Comparison of ENCODE assay signal across 8 cellular contexts in genomic region chr15:41827290-41827879, GRCh38. TPM values are rescaled to one million over a fixed set of nuclear protein-coding genes. Genes with fewer than 3 reads are reported as not detected.
A peak's percentile ranks its signal among the peaks of the same experiment; 100 is the strongest.
DNase-seq lines count a peak whose midpoint lies in the region; ATAC-seq and TF ChIP-seq lines count a peak whose summit lies in the region.

No MANE protein-coding gene starts in this region.

- H3K36me3 ChIP-seq in SJCRH30 (no peaks in the 10 kb centered on the region; the same call in none of the 2 replicates), upper lobe of left lung (peaks cover 0 to 39% (median 33%) of the 10 kb centered on the region in 4 donors)

- H3K27ac ChIP-seq in SJCRH30 = no peak overlapping the region
- peak overlapping the region in 1 of 2 donors; percentile 93 for H3K27ac ChIP-seq in coronary artery
- peak overlapping the region in 3 of 4 donors; percentile 81 to 91 (median 85) for H3K27ac ChIP-seq in upper lobe of left lung

- H3K4me1 ChIP-seq in SJCRH30 = no peaks in the 10 kb centered on the region; the same call in 1 of the 2 replicates
- H3K4me1 ChIP-seq in mononuclear cell (ENCODE audit: insufficient read depth, low read length) = peaks cover 39% of the 10 kb centered on the region
- H3K4me1 ChIP-seq in upper lobe of left lung = peaks cover 15 to 40% (median 22%) of the 10 kb centered on the region in 4 donors

- no peak for TF ChIP-seq CTCF in coronary artery (IDR thresholded peaks at IDR 0.05)
- TF ChIP-seq CTCF in upper lobe of left lung (IDR thresholded peaks at IDR 0.05) = no peak

- H3K27me3 ChIP-seq in SJCRH30 (no peaks in the 10 kb centered on the region), mononuclear cell (ENCODE audit: insufficient read depth, low read length) (no peaks in the 10 kb centered on the region), upper lobe of left lung (no peaks in the 10 kb centered on the region)

- H3K9me3 ChIP-seq in SJCRH30 (replicated peaks) = no peaks in the 10 kb centered on the region
- no peaks in the 10 kb centered on the region for H3K9me3 ChIP-seq in mononuclear cell (ENCODE audit: low read depth, low read length)
- no peaks in the 10 kb centered on the region for H3K9me3 ChIP-seq in upper lobe of left lung

- TF ChIP-seq POLR2A in upper lobe of left lung (IDR thresholded peaks at IDR 0.05) = no peak

- DNase-seq in activated CD8-positive, alpha-beta memory T cell treated with anti-CD3 and anti-CD28 coated beads, Interleukin-2, amount 50 U/mL, for 4 hours = peak; percentile 39
- DNase-seq in activated CD8-positive, alpha-beta memory T cell treated with anti-CD3 and anti-CD28 coated beads, Interleukin-2, amount 50 U/mL, for 48 hours = no peak
- DNase-seq in SJCRH30 (no peak), coronary artery (ENCODE audit: low spot score) (no peak), upper lobe of left lung (peak in 1 of 2 donors; percentile 88), COLO829 (ENCODE audit: low spot score) (no peak)

- ATAC-seq in upper lobe of left lung (ENCODE audit: low FRiP score in 2 of 2) = no peak
- ATAC-seq in HG03139 (IDR thresholded peaks at IDR 0.05; ENCODE audit: unreplicated experiment) = no peak

- no peak for TF ChIP-seq EP300 in upper lobe of left lung (IDR thresholded peaks at IDR 0.05)

- H3K4me3 ChIP-seq in SJCRH30 (peak overlapping the region; percentile 97), coronary artery (peak overlapping the region; percentile 90), mononuclear cell (ENCODE audit: low read length) (peak overlapping the region; percentile 87), upper lobe of left lung (peak overlapping the region; percentile 29 to 87 (median 76))

- whole genome bisulfite sequencing in upper lobe of left lung, 2 donors = 3 to 5% methylated on average over 29 to 32 of the region's 37 CpGs

RNA-seq across cellular contexts. Expression of gene JMJD7, which starts 0.5 kb away (rescaled TPM):
- total RNA-seq in SJCRH30 (2014; rRNA removed; shearing (Covaris generic)) = 7.0 and 7.5 TPM in 2 replicates
- total RNA-seq in mononuclear cell (9.1 TPM), upper lobe of left lung (10 to 100 TPM; 14.4 to 41.5 (median 31.2) TPM)

RNA-seq across cellular contexts. Expression of gene PLA2G4B, which starts 11.3 kb away (rescaled TPM):
- total RNA-seq in SJCRH30 (2014; rRNA removed; shearing (Covaris generic)) = 3.0 and 7.2 TPM in 2 replicates
- total RNA-seq in mononuclear cell (4.2 TPM), upper lobe of left lung (10 to 100 TPM in 4 of 6 donors, 1 to 10 TPM in 2; 4.7 to 71.2 (median 14.4) TPM)

RNA-seq across cellular contexts. Expression of gene MAPKBP1, which starts 53.1 kb away (rescaled TPM):
- total RNA-seq in SJCRH30 (2014; rRNA removed; shearing (Covaris generic)) = 10.9 and 14.5 TPM in 2 replicates
- total RNA-seq in mononuclear cell (10.5 TPM), upper lobe of left lung (10 to 100 TPM; 12.8 to 83.8 (median 26.8) TPM)
